In genomic region chr9:34993502-34994428, GRCh38 we compare ENCODE assay signal across 8 cellular contexts. TPM values are rescaled to one million over a fixed set of nuclear protein-coding genes. Genes with fewer than 3 reads are reported as not detected.
A peak's percentile ranks its signal among the peaks of the same experiment; 100 is the strongest.
DNase-seq lines count a peak whose midpoint lies in the region; ATAC-seq lines count a peak whose summit lies in the region.

No MANE protein-coding gene starts in this region.

- peak; percentile 46 for DNase-seq in activated T-cell treated with anti-CD3 and anti-CD28 coated beads, Interleukin-2, amount 50 U/mL, for 24 hours
- no peak for DNase-seq in activated T-cell treated with anti-CD3 and anti-CD28 coated beads, Interleukin-2, amount 50 U/mL, for 4 hours
- DNase-seq in amygdala (lab: John Stamatoyannopoulos, UW) (peak in 41 of 56 donors; percentile 16 to 77 (median 45)), hippocampal formation (lab: John Stamatoyannopoulos, UW) (peak; percentile 24 to 35)
- DNase-seq in stimulated activated CD8-positive, alpha-beta memory T cell treated with anti-CD3 and anti-CD28 coated beads, Interleukin-4, amount 100 ng/mL, for 48 hours: peak; percentile 28

- H3K9me3 Mint-ChIP-seq in activated T-cell treated with anti-CD3 and anti-CD28 coated beads, Interleukin-2, amount 50 U/mL, for 24 hours: no peaks in the 10 kb centered on the region
- H3K9me3 Mint-ChIP-seq in activated T-cell treated with anti-CD3 and anti-CD28 coated beads, Interleukin-2, amount 50 U/mL, for 4 hours: no peaks in the 10 kb centered on the region

- peaks cover 58% of the 10 kb centered on the region for H3K4me1 Mint-ChIP-seq in activated T-cell treated with anti-CD3 and anti-CD28 coated beads, Interleukin-2, amount 50 U/mL, for 24 hours (ENCODE audit: low read depth)
- peaks cover 49% of the 10 kb centered on the region for H3K4me1 Mint-ChIP-seq in activated T-cell treated with anti-CD3 and anti-CD28 coated beads, Interleukin-2, amount 50 U/mL, for 4 hours (ENCODE audit: low read depth)

- ATAC-seq in activated T-cell treated with anti-CD3 and anti-CD28 coated beads, Interleukin-2, amount 50 U/mL, for 4 hours: no peak
- ATAC-seq in HG02678 (IDR thresholded peaks at IDR 0.05; ENCODE audit: unreplicated experiment): no peak
- no peak for ATAC-seq in GM21737 (IDR thresholded peaks at IDR 0.05; ENCODE audit: unreplicated experiment)
- no peak for ATAC-seq in HG03378 (IDR thresholded peaks at IDR 0.05; ENCODE audit: unreplicated experiment)

- H3K4me3 Mint-ChIP-seq in activated T-cell treated with anti-CD3 and anti-CD28 coated beads, Interleukin-2, amount 50 U/mL, for 24 hours: no peak overlapping the region
- no peak overlapping the region for H3K4me3 Mint-ChIP-seq in activated T-cell treated with anti-CD3 and anti-CD28 coated beads, Interleukin-2, amount 50 U/mL, for 4 hours

- peaks cover 19% of the 10 kb centered on the region for H3K36me3 Mint-ChIP-seq in activated T-cell treated with anti-CD3 and anti-CD28 coated beads, Interleukin-2, amount 50 U/mL, for 24 hours (ENCODE audit: low read depth)
- H3K36me3 Mint-ChIP-seq in activated T-cell treated with anti-CD3 and anti-CD28 coated beads, Interleukin-2, amount 50 U/mL, for 4 hours (ENCODE audit: insufficient read depth): peaks cover 4% of the 10 kb centered on the region

- H3K27me3 Mint-ChIP-seq in activated T-cell treated with anti-CD3 and anti-CD28 coated beads, Interleukin-2, amount 50 U/mL, for 24 hours: no peaks in the 10 kb centered on the region
- no peaks in the 10 kb centered on the region for H3K27me3 Mint-ChIP-seq in activated T-cell treated with anti-CD3 and anti-CD28 coated beads, Interleukin-2, amount 50 U/mL, for 4 hours (ENCODE audit: low read depth)

- peak overlapping the region; percentile 89 for H3K27ac Mint-ChIP-seq in activated T-cell treated with anti-CD3 and anti-CD28 coated beads, Interleukin-2, amount 50 U/mL, for 24 hours

RNA-seq across cellular contexts. Expression of gene DNAJB5, which starts 4.2 kb away (rescaled TPM):
- total RNA-seq in activated T-cell treated with anti-CD3 and anti-CD28 coated beads, Interleukin-2, amount 50 U/mL, for 4 hours: 1 to 10 TPM; 2.4 to 2.9 (median 2.7) TPM

RNA-seq across cellular contexts. Expression of gene PHF24, which starts 35.7 kb away (rescaled TPM):
- under 1 TPM in 2 of 3 donors, not detected in 1; 0.08 to 0.55 TPM for total RNA-seq in activated T-cell treated with anti-CD3 and anti-CD28 coated beads, Interleukin-2, amount 50 U/mL, for 4 hours
